ENCODE assay signal across 1 cellular context in genomic region chr3:194574639-194575483, GRCh38.
A peak's percentile ranks its signal among the peaks of the same experiment; 100 is the strongest.
TF ChIP-seq lines count a peak whose summit lies in the region.

No MANE protein-coding gene starts in this region.

TF ChIP-seq in K562, 482 proteins besides CTCF, POLR2A, EP300 and RAD21 (continued from another document and continues in another):
- TF ChIP-seq ZNF318 (IDR thresholded peaks at IDR 0.05; ENCODE audit: borderline replicate concordance in 1 of 2, low read depth in 1 of 2) (peak in 1 of 2 experiments; percentile 99; a peak in 2 of 4 replicates), MAFG (tag; conservative IDR thresholded peaks at IDR 0.05) (peak; percentile 65), NR2F6 (CRISPR knock-in tag; IDR thresholded peaks at IDR 0.05) (no peak), PBX2 (CRISPR knock-in tag; IDR thresholded peaks at IDR 0.05; ENCODE audit: low read depth) (no peak), PBX2 (tag; conservative IDR thresholded peaks at IDR 0.05; ENCODE audit: low read depth) (peak; percentile 58; the same call in 1 of the 2 replicates), YY1 (IDR thresholded peaks at IDR 0.05; ENCODE audit: borderline replicate concordance in 1 of 3, control insufficient read depth in 1 of 3, extremely low read depth in 1 of 3, insufficient read depth in 3 of 3, insufficient read length in 1 of 3, insufficient replicate concordance in 2 of 3, low read depth in 1 of 3, low read length in 2 of 3) (no peak), ZNF24 (IDR thresholded peaks at IDR 0.05) (no peak), ZSCAN32 (CRISPR knock-in tag; IDR thresholded peaks at IDR 0.05) (no peak), KLF16 (IDR thresholded peaks at IDR 0.05) (peak; percentile 48; the same call in 1 of the 2 replicates), ZNF263 (CRISPR knock-in tag; IDR thresholded peaks at IDR 0.05; ENCODE audit: borderline replicate concordance) (no peak), BDP1 (IDR thresholded peaks at IDR 0.05; ENCODE audit: insufficient read depth, insufficient read length) (no peak), SP2 (IDR thresholded peaks at IDR 0.05; ENCODE audit: extremely low read depth, low read depth, low read length, poor library complexity, severe bottlenecking) (no peak), CAMTA2 (CRISPR knock-in tag; conservative IDR thresholded peaks at IDR 0.05) (no peak), ZSCAN29 (IDR thresholded peaks at IDR 0.05) (no peak), PHF21A (IDR thresholded peaks at IDR 0.05; ENCODE audit: borderline replicate concordance, low read depth) (peak; percentile 43; the same call in 1 of the 2 replicates), ZNF77 (CRISPR knock-in tag; IDR thresholded peaks at IDR 0.05) (no peak), JUND (IDR thresholded peaks at IDR 0.05; ENCODE audit: borderline replicate concordance, low read depth, low read length) (peak; percentile 46), JUND (tag; IDR thresholded peaks at IDR 0.05; ENCODE audit: borderline replicate concordance, low read depth, low read length) (peak; percentile 43; the same call in 1 of the 3 replicates), ELF2 (CRISPR knock-in tag; IDR thresholded peaks at IDR 0.05) (no peak), CREB3L1 (IDR thresholded peaks at IDR 0.05; ENCODE audit: borderline replicate concordance, low read depth) (no peak), ARID3B (CRISPR knock-in tag; IDR thresholded peaks at IDR 0.05; ENCODE audit: borderline replicate concordance) (no peak), TEAD1 (CRISPR knock-in tag; IDR thresholded peaks at IDR 0.05) (no peak), HSF4 (CRISPR knock-in tag; IDR thresholded peaks at IDR 0.05; ENCODE audit: borderline replicate concordance) (no peak), POLR2AphosphoS2 (IDR thresholded peaks at IDR 0.05; ENCODE audit: low read length) (no peak), DPF2 (IDR thresholded peaks at IDR 0.05) (peak; percentile 86), SMARCC2 (IDR thresholded peaks at IDR 0.05; ENCODE audit: low read depth) (peak; percentile 81; the same call in 1 of the 2 replicates), ZNF79 (CRISPR knock-in tag; IDR thresholded peaks at IDR 0.05; ENCODE audit: low read depth) (no peak), PKNOX1 (IDR thresholded peaks at IDR 0.05) (peak; percentile 44; the same call in 1 of the 2 replicates), ZBTB33 (CRISPR knock-in tag; IDR thresholded peaks at IDR 0.05) (no peak), BRD4 (IDR thresholded peaks at IDR 0.05) (no peak), MAFK (IDR thresholded peaks at IDR 0.05; ENCODE audit: low read length) (no peak; the same call in 1 of the 2 replicates), SNIP1 (IDR thresholded peaks at IDR 0.05; ENCODE audit: low read depth) (no peak), CBFB (CRISPR knock-in tag; IDR thresholded peaks at IDR 0.05) (no peak), PML (IDR thresholded peaks at IDR 0.05; ENCODE audit: low read length) (no peak), ZNF324 (CRISPR knock-in tag; IDR thresholded peaks at IDR 0.05) (no peak), NCOA1 (IDR thresholded peaks at IDR 0.05; ENCODE audit: low read depth) (peak; percentile 23; the same call in 1 of the 2 replicates), ZHX1 (conservative IDR thresholded peaks at IDR 0.05; ENCODE audit: low read length) (no peak), MYNN (IDR thresholded peaks at IDR 0.05) (peak; percentile 87; the same call in 1 of the 2 replicates), MYNN (CRISPR knock-in tag; IDR thresholded peaks at IDR 0.05) (no peak), ZNF717 (CRISPR knock-in tag; IDR thresholded peaks at IDR 0.05) (no peak), SREBF2 (CRISPR knock-in tag; IDR thresholded peaks at IDR 0.05) (no peak), ATF4 (CRISPR knock-in tag; IDR thresholded peaks at IDR 0.05) (no peak), LCOR (CRISPR knock-in tag; IDR thresholded peaks at IDR 0.05) (no peak), SMAD1 (IDR thresholded peaks at IDR 0.05; ENCODE audit: low read depth, low read length, partially characterized antibody) (no peak)
